23 cellular contexts compared by ENCODE assay signal in the genomic region with DNA sequence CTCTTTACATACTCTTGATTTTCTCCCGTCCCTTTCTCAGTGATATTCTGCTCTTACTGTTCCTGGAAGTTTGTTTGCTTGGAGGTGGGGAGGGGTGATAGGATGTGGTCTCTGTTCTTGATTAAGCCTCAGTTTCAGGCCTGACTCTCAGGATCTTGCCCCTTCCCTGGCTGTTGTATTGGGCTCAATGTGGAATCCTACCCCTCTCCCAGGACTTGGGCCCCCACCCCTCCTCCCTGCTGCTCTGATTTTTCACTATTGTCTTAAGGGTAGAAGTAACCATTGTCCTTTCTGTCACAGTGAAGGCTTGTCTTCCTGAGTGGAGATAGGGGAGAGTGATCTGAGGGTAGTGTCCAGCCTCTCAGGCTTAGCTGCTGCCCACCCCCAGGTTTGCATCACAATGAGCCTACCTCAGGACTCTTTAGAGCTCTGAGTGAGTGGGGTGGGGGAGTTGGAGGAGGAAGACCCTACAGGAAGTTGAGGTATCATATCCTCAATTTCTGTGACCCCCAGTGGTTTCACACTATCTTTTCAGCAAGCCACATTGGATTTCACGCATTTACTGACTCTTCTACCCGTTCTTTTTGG.
"Had no signal": no experiment of that assay in that cellular context is flagged by ENCODE, and none has a peak within 500 bp of the region (broad histone marks: within the 10 kb centered on the region; RNA-seq: fewer than 3 reads in every experiment).

No MANE protein-coding gene starts in this region.

- H3K4me3 ChIP-seq: dorsolateral prefrontal cortex, esophagus muscularis mucosa, gastrocnemius medialis, mucosa of descending colon, right atrium auricular region, sigmoid colon, skin epidermis, suprapubic skin, thyroid gland had no signal

- H3K27ac ChIP-seq: epithelial cell of prostate, esophagus muscularis mucosa, gastrocnemius medialis, right atrium auricular region, sigmoid colon, skin epidermis, suprapubic skin, thyroid gland had no signal

- H3K9me3 ChIP-seq: esophagus muscularis mucosa, gastrocnemius medialis, mucosa of descending colon, right atrium auricular region, sigmoid colon, suprapubic skin, thyroid gland had no signal

- H3K4me1 ChIP-seq: esophagus muscularis mucosa, gastrocnemius medialis, right atrium auricular region, sigmoid colon, suprapubic skin, thyroid gland had no signal

- H3K9me3 Mint-ChIP-seq: natural killer cell, neural crest cell had no signal

- H3K4me3 Mint-ChIP-seq: neural crest cell, type B pancreatic cell had no signal

- H3K36me3 ChIP-seq: esophagus muscularis mucosa, gastrocnemius medialis, right atrium auricular region, sigmoid colon, suprapubic skin, thyroid gland had no signal

- ATAC-seq: gastrocnemius medialis, left lobe of liver, mucosa of descending colon, natural killer cell had no signal

- H3K27me3 Mint-ChIP-seq: type B pancreatic cell had no signal

- H3K36me3 Mint-ChIP-seq: natural killer cell had no signal

- H3K27me3 ChIP-seq: esophagus muscularis mucosa, gastrocnemius medialis, right atrium auricular region, sigmoid colon, suprapubic skin, thyroid gland had no signal

- H3K27ac Mint-ChIP-seq: type B pancreatic cell had no signal

- DNase-seq: cortex of kidney; dorsolateral prefrontal cortex; effector CD8-positive, alpha-beta T cell; gastrocnemius medialis; glutamatergic neuron; islet precursor cell; mammary epithelial cell; mucosa of descending colon; natural killer cell; posterior cingulate gyrus; sigmoid colon; stimulated activated CD4-positive, alpha-beta T cell treated with anti-CD3 and anti-CD28 coated beads, Interleukin-2, amount 100 ng/mL, for 24 hours; stimulated activated CD4-positive, alpha-beta T cell treated with anti-CD3 and anti-CD28 coated beads, Interleukin-4, amount 100 ng/mL, for 4 hours; stimulated activated naive CD4-positive, alpha-beta T cell; thyroid gland had no signal
